Comparison of ENCODE assay signal across 8 cellular contexts in the genomic region with DNA sequence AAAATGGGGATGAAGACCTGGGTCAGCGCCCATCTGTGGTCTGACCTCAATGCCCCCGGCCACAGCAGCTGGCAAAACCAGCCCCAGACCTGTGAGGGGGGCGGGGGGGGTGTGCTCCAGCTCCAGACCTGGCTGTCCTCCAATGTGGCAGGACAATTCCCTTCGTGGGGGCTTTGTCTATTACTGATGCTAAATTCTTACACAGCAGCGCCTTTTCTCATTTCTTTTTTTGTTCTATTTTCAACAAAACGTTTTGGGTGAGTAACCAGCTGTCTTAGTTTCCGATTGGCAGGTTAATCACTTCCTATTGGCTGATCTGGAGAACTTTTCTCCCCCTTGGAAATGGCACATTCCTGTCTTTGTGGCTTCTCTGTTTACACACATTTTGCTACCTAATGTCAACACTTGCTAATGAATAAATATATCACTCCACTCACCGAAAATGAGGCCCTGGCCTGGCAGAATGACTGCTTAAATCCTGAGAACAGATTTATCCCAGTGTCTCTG. TPM values are rescaled to one million over a fixed set of nuclear protein-coding genes. Genes with fewer than 3 reads are reported as not detected.
A peak's percentile ranks its signal among the peaks of the same experiment; 100 is the strongest.
DNase-seq lines count a peak whose midpoint lies in the region; ATAC-seq, FAIRE-seq and TF ChIP-seq lines count a peak whose summit lies in the region.

No MANE protein-coding gene starts in this region.

- SMC1A ChIA-PET in GM12878 (lab: Charles Lee; ENCODE audit: uncharacterized antibody, unreplicated experiment): interaction anchor here (1.0 to 5.8 kb wide), 12 partner anchors 9 to 168 kb away, joined by 3 to 55 read pairs (median 12); no protein-coding TSS in a partner anchor

- H3K4me1 ChIP-seq in MM.1S (ENCODE audit: low read length) (peaks cover 25% of the 10 kb centered on the region), GM12878 (ENCODE audit: control insufficient read depth, insufficient read depth, low read length) (peaks cover 19% of the 10 kb centered on the region)

- H3K9ac ChIP-seq in MM.1S (ENCODE audit: low read length) (peak overlapping the region; percentile 95), GM12878 (ENCODE audit: control insufficient read depth, insufficient read depth, low read length) (peak overlapping the region; percentile 81)

- peaks cover 66% of the 10 kb centered on the region for H3K4me1 Mint-ChIP-seq in activated CD4-positive, alpha-beta T cell treated with anti-CD3 and anti-CD28 coated beads for 36 hours

- H3K27me3 ChIP-seq in MM.1S (replicated peaks; ENCODE audit: insufficient read depth, low read length) (no peaks in the 10 kb centered on the region), GM12878 (replicated peaks in 1 of 2; ENCODE audit: control insufficient read depth in 2 of 2, insufficient read depth in 2 of 2, low read length in 1 of 2) (no peaks in the 10 kb centered on the region)

- H3K4me2 ChIP-seq in MM.1S (ENCODE audit: low read depth, low read length): peak overlapping the region; percentile 99
- peak overlapping the region; percentile 93 for H3K4me2 ChIP-seq in GM12878 (ENCODE audit: control insufficient read depth, insufficient read depth)

- TF ChIP-seq POLR2A in GM12878 (IDR thresholded peaks at IDR 0.05; ENCODE audit: low read depth, low read length): no peak

- in situ Hi-C loops in Caki2 (cut with HindIII; ENCODE audit: low pct_unique_long_range_greater_than_20kb, low sequenced_read_pairs) (no loop called here), GM12878 (cut with MboI) (loop anchor here (10.0 to 25.0 kb wide), 2 partner anchors 228 to 1341 kb away; a partner anchor contains a TSS)

- H3K27ac ChIP-seq in MM.1S (ENCODE audit: low read length) (peak overlapping the region; percentile 97; the same call in 1 of the 2 replicates), GM12878 (ENCODE audit: control insufficient read depth, insufficient read depth) (peak overlapping the region; percentile 42; the same call in 1 of the 2 replicates)

- H3K79me2 ChIP-seq in MM.1S (ENCODE audit: low read length) (peaks cover 99% of the 10 kb centered on the region), GM12878 (ENCODE audit: control insufficient read depth, insufficient read depth, low read length) (peaks cover 97% of the 10 kb centered on the region)

- H3K9me3 Mint-ChIP-seq in activated CD4-positive, alpha-beta T cell treated with anti-CD3 and anti-CD28 coated beads for 36 hours (ENCODE audit: low read depth): no peaks in the 10 kb centered on the region

- peaks cover 76% of the 10 kb centered on the region for H3F3A ChIP-seq in MM.1S (ENCODE audit: insufficient read depth, low read length)

- H3K36me3 ChIP-seq in MM.1S (replicated peaks; ENCODE audit: insufficient read depth, low read length) (0 out of 2 replicates have a peak, but pooled peaks cover 5% of the 10 kb centered on the region), GM12878 (ENCODE audit: control insufficient read depth in 2 of 2, insufficient read depth in 2 of 2, low read length in 1 of 2) (peaks cover 0 to 9% of the 10 kb centered on the region in 2 experiments)

- no peak for TF ChIP-seq RAD21 in GM12878 (IDR thresholded peaks at IDR 0.05; ENCODE audit: insufficient read depth, low read depth, low read length)

- H3K9me3 ChIP-seq in MM.1S (replicated peaks; ENCODE audit: insufficient read depth, low read length) (no peaks in the 10 kb centered on the region), GM12878 (replicated peaks; ENCODE audit: control insufficient read depth, insufficient read depth, low read length) (no peaks in the 10 kb centered on the region)

- H3K27ac Mint-ChIP-seq in activated CD4-positive, alpha-beta T cell treated with anti-CD3 and anti-CD28 coated beads for 36 hours: no peak overlapping the region

- BruUV-seq in GM12878 (replicated peaks; lab: Mats Ljungman, UMichigan): TSS peak; percentile 11

- POLR2A ChIA-PET in GM12878 (lab: Charles Lee): interaction anchor here (0.8 to 7.5 kb wide), 6 partner anchors 8 to 145 kb away, joined by 3 to 71 read pairs (median 3); no protein-coding TSS in a partner anchor
- POLR2A ChIA-PET in activated CD4-positive, alpha-beta T cell treated with anti-CD3 and anti-CD28 coated beads for 36 hours (lab: Charles Lee): no interaction called here

- H3K4me3 Mint-ChIP-seq in activated CD4-positive, alpha-beta T cell treated with anti-CD3 and anti-CD28 coated beads for 36 hours: no peak overlapping the region

- whole genome bisulfite sequencing in GM12878 (ENCODE audit: insufficient coverage, insufficient replicate concordance, low lambda C conversion rate, missing lambda C conversion rate): under 1% methylated on average over 8 of the region's 8 CpGs

- H3K4me3 ChIP-seq in MM.1S (ENCODE audit: low read length): peak overlapping the region; percentile 97
- peak overlapping the region; percentile 92 for H3K4me3 ChIP-seq in GM12878

- RAD21 ChIA-PET in GM12878 (lab: Charles Lee; ENCODE audit: unreplicated experiment): interaction anchor here (0.8 to 4.9 kb wide), 9 partner anchors 9 to 168 kb away, joined by 3 to 41 read pairs (median 7); no protein-coding TSS in a partner anchor

- CTCF ChIA-PET in GM12878 (lab: Yijun Ruan, JAX): interaction anchor here (0.7 to 2.6 kb wide), 6 partner anchors 9 to 231 kb away, joined by 3 to 14 read pairs (median 4); no protein-coding TSS in a partner anchor
- CTCF ChIA-PET in activated CD4-positive, alpha-beta T cell treated with anti-CD3 and anti-CD28 coated beads for 36 hours (lab: Charles Lee): interaction anchor here (0.6 to 2.1 kb wide), 3 partner anchors 8 to 169 kb away, joined by 3 to 8 read pairs (median 5); no protein-coding TSS in a partner anchor

- no peak for FAIRE-seq in GM12878 (lab: Jason Lieb, UNC)

- DNase-seq in Caki2 (ENCODE audit: low read depth) (peak; percentile 58), MM.1S (peak; percentile 38), GM12878 (ENCODE audit: low read depth, low spot score) (no peak), midbrain (lab: John Stamatoyannopoulos, UW) (peak; percentile 50), mesenteric fat pad (ENCODE audit: low spot score) (no peak)
- no peak for DNase-seq in activated CD4-positive, alpha-beta T cell treated with anti-CD3 and anti-CD28 coated beads for 36 hours
- DNase-seq in stimulated activated CD4-positive, alpha-beta T cell treated with anti-CD3 and anti-CD28 coated beads, Interleukin-2, amount 100 ng/mL, for 48 hours: no peak

- H4K20me1 ChIP-seq in MM.1S (ENCODE audit: insufficient read depth, low read length) (peaks cover 14% of the 10 kb centered on the region; the same call in 1 of the 2 replicates), GM12878 (ENCODE audit: control insufficient read depth, insufficient read depth) (peaks cover 4% of the 10 kb centered on the region; the same call in 1 of the 2 replicates)

- no peaks in the 10 kb centered on the region for H3K27me3 Mint-ChIP-seq in activated CD4-positive, alpha-beta T cell treated with anti-CD3 and anti-CD28 coated beads for 36 hours

- no peak for ATAC-seq in GM12878
- no peak for ATAC-seq in GM21360 (IDR thresholded peaks at IDR 0.05; ENCODE audit: unreplicated experiment)
- ATAC-seq in activated CD4-positive, alpha-beta T cell treated with anti-CD3 and anti-CD28 coated beads for 36 hours: no peak

- H3K36me3 Mint-ChIP-seq in activated CD4-positive, alpha-beta T cell treated with anti-CD3 and anti-CD28 coated beads for 36 hours (ENCODE audit: low read depth): peaks cover 43% of the 10 kb centered on the region

- TF ChIP-seq CTCF in MM.1S (IDR thresholded peaks at IDR 0.05; ENCODE audit: low read length) (no peak), GM12878 (IDR thresholded peaks at IDR 0.05 in 2 of 3, conservative IDR thresholded peaks at IDR 0.05 in 1 of 3; ENCODE audit: control insufficient read depth in 2 of 3, extremely low read depth in 1 of 3, insufficient read depth in 1 of 3, low read depth in 3 of 3, low read length in 3 of 3) (no peak)

- TF ChIP-seq EP300 in GM12878 (IDR thresholded peaks at IDR 0.05; ENCODE audit: borderline replicate concordance in 1 of 2, control insufficient read depth in 1 of 2, low read depth in 2 of 2, low read length in 2 of 2): no peak

- intact Hi-C loops in GM12878 (cut with micrococcal nuclease; ENCODE audit: unreplicated experiment): loop anchor here (5.0 kb wide), 1 partner anchor 216 kb away; no protein-coding TSS in a partner anchor
- intact Hi-C loops in activated CD4-positive, alpha-beta T cell treated with anti-CD3 and anti-CD28 coated beads for 36 hours (cut with DNase I, micrococcal nuclease): loop anchor here in 1 of 2 experiments (5.0 kb wide), 1 partner anchor 114 kb away; no protein-coding TSS in a partner anchor

- H3K9me2 ChIP-seq in MM.1S (replicated peaks; ENCODE audit: insufficient read depth, low read length): no peaks in the 10 kb centered on the region

- H2AFZ ChIP-seq in MM.1S (ENCODE audit: low read length) (no peak overlapping the region), GM12878 (ENCODE audit: control insufficient read depth, low read depth, low read length) (no peak overlapping the region)

TF ChIP-seq in GM12878, 131 proteins besides CTCF, POLR2A, EP300 and RAD21 (continues in another document):
- TF ChIP-seq JUND (IDR thresholded peaks at IDR 0.05; ENCODE audit: low read depth, low read length) (peak; percentile 52; the same call in 1 of the 2 replicates), BHLHE40 (IDR thresholded peaks at IDR 0.05; ENCODE audit: borderline replicate concordance in 1 of 2, low read depth in 2 of 2, low read length in 1 of 2) (peak; percentile 38 to 61; a peak in 2 of 4 replicates), IKZF1 (conservative IDR thresholded peaks at IDR 0.05) (peak; percentile 30; the same call in 1 of the 2 replicates), NR2F1 (conservative IDR thresholded peaks at IDR 0.05) (peak; percentile 74; the same call in 1 of the 2 replicates)

RNA-seq across cellular contexts. Expression of a gene that starts 4.4 kb away (rescaled TPM):
- 38.0 and 50.2 TPM in 2 replicates for total RNA-seq in Caki2 (2014; rRNA removed; shearing (Covaris generic); ENCODE audit: low replicate concordance)
- total RNA-seq in GM12878 (2013; cell fraction: nucleolus; rRNA removed): 36.4 and 43.3 TPM in 2 replicates
- total RNA-seq in GM12878 (2014; rRNA removed): 11.7 and 14.8 TPM in 2 replicates
- total RNA-seq in GM12878 (2014; rRNA removed; fragmentation: Illumina TruSeq; extraction: Trizol): 8.4 and 10.3 TPM in 2 replicates
- 13.1 and 14.1 TPM in 2 replicates for total RNA-seq in GM12878 (2021)
- 2.7 TPM for polyA plus RNA-seq in GM12878 (2011; ENCODE audit: low read depth)
- polyA plus RNA-seq in GM12878 (2011; rRNA removed): 19.0 and 22.5 TPM in 2 replicates
- polyA plus RNA-seq in GM12878 (2011; cell fraction: cytosol; rRNA removed): 24.3 and 24.7 TPM in 2 replicates
- polyA plus RNA-seq in GM12878 (2011; cell fraction: nucleus; rRNA removed): 34.6 and 47.7 TPM in 2 replicates
- polyA plus RNA-seq in GM12878 (2012): 7.3 and 8.5 TPM in 2 replicates
- 4.3 and 6.4 TPM in 2 replicates for polyA plus RNA-seq in GM12878 (2014; fragmentation: Illumina TruSeq; extraction: Trizol)
- 1 to 10 TPM; 1.3 to 1.8 TPM for polyA plus RNA-seq in GM12878 (2014; fragmentation: Nextera tagmentation; extraction: Ambion mirVana)
- 8.6 and 9.7 TPM in 2 replicates for polyA plus RNA-seq in GM12878 (2014; rRNA removed)
- 1 to 10 TPM; 2.0 to 3.8 TPM for polyA plus RNA-seq in GM12878 (2016; fragmentation: Nextera tagmentation; extraction: Ambion mirVana)
- polyA minus RNA-seq in GM12878 (2011; rRNA and poly(A)+ RNA removed): 28.1 and 47.6 TPM in 2 replicates
- 16.8 and 23.7 TPM in 2 replicates for polyA minus RNA-seq in GM12878 (2011; cell fraction: cytosol; rRNA and poly(A)+ RNA removed)
- polyA minus RNA-seq in GM12878 (2011; cell fraction: nucleus; rRNA and poly(A)+ RNA removed): 23.5 and 38.0 TPM in 2 replicates
- total RNA-seq in mesenteric fat pad: 56.2 TPM
- 1 to 10 TPM; 7.2 to 9.3 TPM for total RNA-seq in activated CD4-positive, alpha-beta T cell treated with anti-CD3 and anti-CD28 coated beads for 36 hours

Comparison
In these comparisons a context has a peak if more than half of its experiments do, and no peak if none do; other contexts are left out.
1. DNase-seq: peak in Caki2 (single experiment), MM.1S (single experiment) and midbrain (single experiment); none in GM12878 (single experiment), mesenteric fat pad (single experiment), activated CD4-positive, alpha-beta T cell treated with anti-CD3 and anti-CD28 coated beads for 36 hours (single experiment) and stimulated activated CD4-positive, alpha-beta T cell treated with anti-CD3 and anti-CD28 coated beads, Interleukin-2, amount 100 ng/mL, for 48 hours (0 of 2).